Comparison of ENCODE assay signal across 8 cellular contexts in the genomic region with DNA sequence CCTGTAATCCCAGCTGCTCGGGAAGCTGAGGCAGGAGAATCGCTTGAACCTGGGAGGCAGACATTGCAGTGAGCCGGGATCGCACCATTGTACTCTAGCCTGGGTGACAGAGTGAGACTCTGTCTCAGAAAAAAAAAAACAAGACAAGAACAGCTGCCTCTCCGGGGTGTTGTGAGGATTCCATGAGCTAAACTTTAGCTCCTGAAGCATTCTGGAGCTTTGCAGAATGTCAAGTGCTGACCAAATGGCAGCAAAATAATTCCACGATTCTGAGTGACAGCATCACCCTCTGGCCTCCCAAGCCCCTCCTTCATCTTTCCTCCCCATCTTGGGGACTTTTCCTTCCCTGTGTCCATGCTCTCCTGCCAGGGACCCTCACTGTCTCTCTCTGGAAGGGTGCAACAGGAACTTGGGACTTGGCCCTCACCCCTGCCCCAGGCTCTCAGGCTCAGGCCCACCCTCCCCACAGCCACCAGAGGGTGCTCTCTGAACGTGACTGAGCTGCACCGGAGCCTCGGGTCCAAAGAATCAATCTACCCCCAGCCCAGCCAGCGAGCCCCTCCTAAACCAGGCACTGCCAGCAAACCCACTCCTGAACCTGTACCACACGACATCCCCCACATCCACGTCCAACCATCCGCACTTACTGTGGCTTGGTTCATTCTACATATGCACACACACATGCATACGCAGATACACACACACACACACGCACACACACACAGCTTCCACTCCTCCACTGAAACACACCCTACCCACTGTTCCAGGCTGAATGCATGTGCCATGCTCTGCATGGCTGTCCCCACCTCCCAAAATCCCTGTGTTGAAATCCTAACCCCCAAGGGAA. TPM values are rescaled to one million over a fixed set of nuclear protein-coding genes. Genes with fewer than 3 reads are reported as not detected.
DNase-seq lines count a peak whose midpoint lies in the region; ATAC-seq and TF ChIP-seq lines count a peak whose summit lies in the region.

No MANE protein-coding gene starts in this region.

- no peaks in the 10 kb centered on the region for H3K36me3 ChIP-seq in upper lobe of right lung

- H3K4me1 Mint-ChIP-seq in nephron, result peaks cover 28% of the 10 kb centered on the region

- H3K27me3 Mint-ChIP-seq in nephron (ENCODE audit: low read depth), result peaks cover 15% of the 10 kb centered on the region

- intact Hi-C loops in upper lobe of right lung (cut with DNase I), result loop anchor here (10.0 kb wide), 1 partner anchor 103 kb away; the partner anchor contains the start of gene HES3

- H3K9me3 ChIP-seq in upper lobe of right lung, result no peaks in the 10 kb centered on the region

- H3K9me3 Mint-ChIP-seq in nephron, result no peaks in the 10 kb centered on the region

- H3K4me3 Mint-ChIP-seq in nephron, result no peak overlapping the region

- H3K27me3 ChIP-seq in upper lobe of right lung, result no peaks in the 10 kb centered on the region

- no peaks in the 10 kb centered on the region for H3K36me3 Mint-ChIP-seq in nephron (ENCODE audit: low read depth)

- H3K4me3 ChIP-seq in upper lobe of right lung, result no peak overlapping the region

- H3K27ac Mint-ChIP-seq in nephron, result peak overlapping the region in 1 of 3 experiments; percentile 4

- TF ChIP-seq CTCF in nephron (IDR thresholded peaks at IDR 0.05; ENCODE audit: unreplicated experiment in 3 of 3) (peak; percentile 47 to 60 (median 59)), upper lobe of right lung (IDR thresholded peaks at IDR 0.05) (peak; percentile 65), omental fat pad (IDR thresholded peaks at IDR 0.05) (no peak)

- ATAC-seq in upper lobe of right lung (peak; percentile 53), omental fat pad (ENCODE audit: low FRiP score) (no peak)

- peaks cover 9% of the 10 kb centered on the region for H3K4me1 ChIP-seq in upper lobe of right lung

- DNase-seq in D341Med (ENCODE audit: low spot score) (peak; percentile 82), KG1 (lab: John Stamatoyannopoulos, UW) (peak; percentile 45), upper lobe of right lung (no peak), Ammon's horn (ENCODE audit: low spot score) (no peak), omental fat pad (ENCODE audit: low spot score) (no peak)
- DNase-seq in activated CD4-positive, alpha-beta T cell treated with anti-CD3 and anti-CD28 coated beads, Interleukin-2, amount 50 U/mL, for 24 hours (ENCODE audit: low read depth in 1 of 2, low spot score in 1 of 2), result peak; percentile 44 to 47
- DNase-seq in effector CD8-positive, alpha-beta T cell (lab: John Stamatoyannopoulos, UW), result peak; percentile 56

- peak overlapping the region; percentile 70 for H3K27ac ChIP-seq in upper lobe of right lung

RNA-seq across cellular contexts. Expression of gene ACOT7, which starts 45.7 kb away (rescaled TPM):
- total RNA-seq in upper lobe of right lung (22.8 TPM), omental fat pad (10 to 100 TPM in 2 of 4 donors, 1 to 10 TPM in 2; 7.4 to 16.7 (median 9.2) TPM)

Comparison
In these comparisons a context has a peak if more than half of its experiments do, and no peak if none do; other contexts are left out.
1. DNase-seq: peak in D341Med (single experiment), KG1 (single experiment), activated CD4-positive, alpha-beta T cell treated with anti-CD3 and anti-CD28 coated beads, Interleukin-2, amount 50 U/mL, for 24 hours (2 of 2) and effector CD8-positive, alpha-beta T cell (single experiment); none in upper lobe of right lung (single experiment), Ammon's horn (single experiment) and omental fat pad (single experiment).
2. CTCF ChIP-seq: peak in nephron (3 of 3) and upper lobe of right lung (single experiment); none in omental fat pad (0 of 3).